31 cellular contexts compared by ENCODE assay signal in the genomic region with DNA sequence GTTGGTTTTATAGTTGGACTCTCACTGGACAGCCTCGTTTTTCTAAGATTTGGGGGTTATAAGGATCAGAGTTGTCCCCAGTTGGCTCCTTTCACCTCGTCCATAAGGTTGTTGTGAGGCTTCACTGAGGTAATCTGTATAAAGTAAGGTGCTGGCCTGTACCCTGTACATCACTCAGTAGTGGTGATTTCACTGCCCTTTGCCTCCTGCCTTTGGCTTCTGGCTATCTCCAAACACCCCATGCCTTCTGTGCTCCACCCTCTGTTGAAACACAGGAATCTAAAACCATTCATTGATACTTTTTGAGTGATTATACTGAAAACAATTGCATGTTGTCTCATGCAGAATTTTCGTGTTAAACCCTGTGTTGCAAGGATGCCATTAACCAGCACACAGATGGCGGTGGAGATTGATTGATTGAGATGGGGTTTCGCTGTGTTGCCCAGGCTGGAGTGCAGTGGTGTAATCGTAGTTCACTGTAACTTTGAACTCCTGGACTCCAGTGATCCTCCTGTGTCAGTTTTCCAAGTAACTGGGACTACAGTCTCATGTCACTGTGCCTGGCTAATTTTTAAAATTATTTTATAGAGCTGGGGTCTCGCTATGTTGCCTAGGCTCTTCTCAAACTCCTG.
"Had no signal": no experiment of that assay in that cellular context is flagged by ENCODE, and none has a peak within 500 bp of the region (broad histone marks: within the 10 kb centered on the region; RNA-seq: fewer than 3 reads in every experiment).

No MANE protein-coding gene starts in this region.

- ATAC-seq: activated CD4-positive, alpha-beta T cell treated with anti-CD3 and anti-CD28 coated beads for 36 hours; activated CD8-positive, alpha-beta memory T cell treated with anti-CD3 and anti-CD28 coated beads, Interleukin-2, amount 10 ng/mL, durations not matched to agents 7 days and 5 days; activated CD8-positive, alpha-beta T cell treated with anti-CD3 and anti-CD28 coated beads, Interleukin-2, amount 10 ng/mL, durations not matched to agents 7 days and 5 days; activated naive CD8-positive, alpha-beta T cell treated with anti-CD3 and anti-CD28 coated beads, Interleukin-2, amount 50 U/mL, for 24 hours; body of pancreas; esophagus mucosa; T-helper 17 cell had no signal

- H3K36me3 Mint-ChIP-seq: activated CD4-positive, alpha-beta memory T cell treated with anti-CD3 and anti-CD28 coated beads for 36 hours; activated CD8-positive, alpha-beta memory T cell treated with anti-CD3 and anti-CD28 coated beads, Interleukin-2, amount 10 ng/mL, durations not matched to agents 7 days and 5 days; activated naive CD4-positive, alpha-beta T cell treated with anti-CD3 and anti-CD28 coated beads, Interleukin-2, amount 50 U/mL, for 24 hours had no signal

- H3K4me3 Mint-ChIP-seq: activated CD4-positive, alpha-beta memory T cell treated with anti-CD3 and anti-CD28 coated beads for 36 hours; activated CD4-positive, alpha-beta T cell treated with anti-CD3 and anti-CD28 coated beads for 36 hours; activated CD4-positive, alpha-beta T cell treated with anti-CD3 and anti-CD28 coated beads, Interleukin-2, amount 10 ng/mL, durations not matched to agents 24 days and 14 days; activated CD8-positive, alpha-beta memory T cell treated with anti-CD3 and anti-CD28 coated beads, Interleukin-2, amount 10 ng/mL, durations not matched to agents 7 days and 5 days; activated CD8-positive, alpha-beta T cell treated with anti-CD3 and anti-CD28 coated beads, Interleukin-2, amount 10 ng/mL, durations not matched to agents 7 days and 5 days; activated naive CD4-positive, alpha-beta T cell treated with anti-CD3 and anti-CD28 coated beads for 36 hours; activated naive CD4-positive, alpha-beta T cell treated with anti-CD3 and anti-CD28 coated beads, Interleukin-2, amount 50 U/mL, for 24 hours; activated naive CD8-positive, alpha-beta T cell treated with anti-CD3 and anti-CD28 coated beads for 36 hours; activated naive CD8-positive, alpha-beta T cell treated with anti-CD3 and anti-CD28 coated beads, Interleukin-2, amount 50 U/mL, for 24 hours; activated T-helper 1 cell treated with anti-CD3 and anti-CD28 coated beads, Interleukin-12 subunit alpha, Interleukin-12 subunit beta, Interleukin-2, Interleukin-4 antibody, amounts not matched to agents 30 ng/mL and 10 ng/mL and 1 ng/mL, durations not matched to agents 14 hours and 24 hours and 36 hours; T-helper 17 cell; T-helper 2 cell treated with Interferon-gamma antibody and Interleukin-4, amounts not matched to agents 5 μg/mL and 100 μg/mL, for 36 hours had no signal

- H3K4me1 ChIP-seq: colonic mucosa had no signal

- H3K27ac ChIP-seq: adrenal gland, body of pancreas, colonic mucosa had no signal

- H3K4me3 ChIP-seq: adrenal gland, body of pancreas, colonic mucosa had no signal

- H3K27ac Mint-ChIP-seq: activated CD4-positive, alpha-beta memory T cell treated with anti-CD3 and anti-CD28 coated beads for 36 hours; activated CD4-positive, alpha-beta T cell treated with anti-CD3 and anti-CD28 coated beads for 36 hours; activated CD4-positive, alpha-beta T cell treated with anti-CD3 and anti-CD28 coated beads, Interleukin-2, amount 10 ng/mL, durations not matched to agents 24 days and 14 days; activated CD8-positive, alpha-beta memory T cell treated with anti-CD3 and anti-CD28 coated beads, Interleukin-2, amount 10 ng/mL, durations not matched to agents 7 days and 5 days; activated CD8-positive, alpha-beta T cell treated with anti-CD3 and anti-CD28 coated beads, Interleukin-2, amount 10 ng/mL, durations not matched to agents 7 days and 5 days; activated naive CD4-positive, alpha-beta T cell treated with anti-CD3 and anti-CD28 coated beads for 36 hours; activated naive CD4-positive, alpha-beta T cell treated with anti-CD3 and anti-CD28 coated beads, Interleukin-2, amount 50 U/mL, for 24 hours; activated naive CD8-positive, alpha-beta T cell treated with anti-CD3 and anti-CD28 coated beads for 36 hours; activated naive CD8-positive, alpha-beta T cell treated with anti-CD3 and anti-CD28 coated beads, Interleukin-2, amount 50 U/mL, for 24 hours; activated T-helper 1 cell treated with anti-CD3 and anti-CD28 coated beads, Interleukin-12 subunit alpha, Interleukin-12 subunit beta, Interleukin-2, Interleukin-4 antibody, amounts not matched to agents 30 ng/mL and 10 ng/mL and 1 ng/mL, durations not matched to agents 14 hours and 24 hours and 36 hours; activated T-helper 2 cell treated with anti-CD3 and anti-CD28 coated beads, Interferon-gamma antibody, Interleukin-2, Interleukin-4, amounts not matched to agents 10 μg/mL and 5 μg/mL and 100 μg/mL, durations not matched to agents 14 hours and 24 hours and 36 hours; T-helper 2 cell treated with Interferon-gamma antibody and Interleukin-4, amounts not matched to agents 5 μg/mL and 100 μg/mL, for 36 hours had no signal

- H3K36me3 ChIP-seq: adrenal gland, colonic mucosa had no signal

- H3K27me3 ChIP-seq: adrenal gland, body of pancreas, colonic mucosa had no signal

- H3K9me3 Mint-ChIP-seq: activated CD4-positive, alpha-beta memory T cell treated with anti-CD3 and anti-CD28 coated beads for 36 hours; activated CD4-positive, alpha-beta T cell treated with anti-CD3 and anti-CD28 coated beads, Interleukin-2, amount 10 ng/mL, durations not matched to agents 24 days and 14 days; activated naive CD4-positive, alpha-beta T cell treated with anti-CD3 and anti-CD28 coated beads for 36 hours; activated naive CD4-positive, alpha-beta T cell treated with anti-CD3 and anti-CD28 coated beads, Interleukin-2, amount 50 U/mL, for 24 hours; activated naive CD8-positive, alpha-beta T cell treated with anti-CD3 and anti-CD28 coated beads for 36 hours; activated naive CD8-positive, alpha-beta T cell treated with anti-CD3 and anti-CD28 coated beads, Interleukin-2, amount 50 U/mL, for 24 hours; activated T-helper 1 cell treated with anti-CD3 and anti-CD28 coated beads, Interleukin-12 subunit alpha, Interleukin-12 subunit beta, Interleukin-2, Interleukin-4 antibody, amounts not matched to agents 30 ng/mL and 10 ng/mL and 1 ng/mL, durations not matched to agents 14 hours and 24 hours and 36 hours; activated T-helper 2 cell treated with anti-CD3 and anti-CD28 coated beads, Interferon-gamma antibody, Interleukin-2, Interleukin-4, amounts not matched to agents 10 μg/mL and 5 μg/mL and 100 μg/mL, durations not matched to agents 14 hours and 24 hours and 36 hours; T-helper 2 cell treated with Interferon-gamma antibody and Interleukin-4, amounts not matched to agents 5 μg/mL and 100 μg/mL, for 36 hours had no signal

- DNase-seq: activated CD4-positive, alpha-beta memory T cell treated with anti-CD3 and anti-CD28 coated beads for 36 hours; activated CD4-positive, alpha-beta T cell treated with anti-CD3 and anti-CD28 coated beads for 36 hours; activated CD4-positive, alpha-beta T cell treated with anti-CD3 and anti-CD28 coated beads, Interleukin-2, amount 10 ng/mL, durations not matched to agents 24 days and 14 days; activated CD4-positive, CD25-positive, alpha-beta regulatory T cell; activated CD4-positive, CD25-positive, alpha-beta regulatory T cell treated with anti-CD3 and anti-CD28 coated beads, Interleukin-2, amount 50 U/mL, for 72 hours; activated CD8-positive, alpha-beta memory T cell treated with anti-CD3 and anti-CD28 coated beads, Interleukin-2, amount 10 ng/mL, durations not matched to agents 7 days and 5 days; activated CD8-positive, alpha-beta memory T cell treated with anti-CD3 and anti-CD28 coated beads, Interleukin-2, amount 50 U/mL, for 4 hours; activated CD8-positive, alpha-beta T cell treated with anti-CD3 and anti-CD28 coated beads, Interleukin-2, amount 10 ng/mL, durations not matched to agents 7 days and 5 days; activated effector memory CD4-positive, alpha-beta T cell treated with anti-CD3 and anti-CD28 coated beads, Interleukin-2, amount 50 U/mL, for 16 hours; activated naive CD4-positive, alpha-beta T cell treated with anti-CD3 and anti-CD28 coated beads for 36 hours; activated naive CD8-positive, alpha-beta T cell treated with anti-CD3 and anti-CD28 coated beads for 36 hours; activated naive CD8-positive, alpha-beta T cell treated with anti-CD3 and anti-CD28 coated beads, Interleukin-2, amount 50 U/mL, for 24 hours; activated T-cell treated with anti-CD3 and anti-CD28 coated beads, Interleukin-2, amount 50 U/mL, for 1 hour; activated T-cell treated with anti-CD3 and anti-CD28 coated beads, Interleukin-2, amount 50 U/mL, for 48 hours; adrenal gland; amygdala; aorta; body of pancreas; caudate nucleus; colonic mucosa; effector CD8-positive, alpha-beta T cell; foreskin fibroblast; glutamatergic neuron; T-helper 1 cell; T-helper 17 cell; T1000 had no signal

- H3K4me1 Mint-ChIP-seq: activated CD8-positive, alpha-beta memory T cell treated with anti-CD3 and anti-CD28 coated beads, Interleukin-2, amount 10 ng/mL, durations not matched to agents 7 days and 5 days had no signal

- H3K9me3 ChIP-seq: adrenal gland, body of pancreas, colonic mucosa had no signal
